In the genomic region with DNA sequence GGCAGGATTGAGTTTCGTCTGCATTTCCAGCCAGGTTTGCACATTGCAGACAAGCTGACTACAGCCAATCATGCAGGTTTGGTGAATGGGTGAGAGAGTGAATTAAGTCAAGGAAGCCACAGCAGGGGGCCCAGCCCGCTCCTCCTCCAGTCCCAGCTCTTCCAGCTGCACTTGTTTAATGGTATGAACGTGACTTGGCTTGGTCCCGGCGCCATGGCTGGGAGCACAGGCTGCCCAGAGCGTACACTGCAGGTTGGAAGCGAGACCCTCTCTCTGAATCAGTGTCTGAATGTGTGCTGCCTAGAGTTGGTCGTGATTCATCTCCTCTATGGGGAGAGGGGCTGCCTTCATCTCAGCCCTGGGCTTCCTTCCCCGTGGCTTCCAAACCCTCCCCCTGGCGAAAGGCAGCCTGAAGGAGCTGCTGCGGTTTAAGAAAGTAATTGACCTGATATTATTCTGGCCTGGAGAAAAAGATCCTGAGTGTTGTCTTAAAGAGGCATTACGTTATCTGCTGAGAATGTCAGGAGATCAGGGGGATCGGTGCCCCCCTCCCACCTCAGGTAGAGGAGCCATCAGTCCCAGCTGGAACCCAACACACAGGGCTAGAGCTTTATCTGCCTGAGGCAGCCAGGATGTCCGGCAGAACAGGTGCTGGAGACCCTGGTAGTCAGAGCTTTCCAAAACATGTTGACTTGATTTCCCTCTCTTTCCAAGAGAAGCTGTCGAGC, we compare ENCODE assay signal across 2 cellular contexts.
A peak's percentile ranks its signal among the peaks of the same experiment; 100 is the strongest.
TF ChIP-seq lines count a peak whose summit lies in the region.

No MANE protein-coding gene starts in this region.

TF ChIP-seq in IMR-90, 13 proteins besides CTCF, POLR2A, EP300 and RAD21:
- TF ChIP-seq FOS (IDR thresholded peaks at IDR 0.05; ENCODE audit: low read depth, low read length) (no peak), NFE2L2 (IDR thresholded peaks at IDR 0.05; ENCODE audit: low read depth, low read length) (no peak), CHD1 (IDR thresholded peaks at IDR 0.05; ENCODE audit: low read depth, low read length) (no peak), RFX5 (IDR thresholded peaks at IDR 0.05; ENCODE audit: low read depth, low read length) (no peak), RCOR1 (IDR thresholded peaks at IDR 0.05; ENCODE audit: insufficient replicate concordance, low read length) (no peak), CEBPB (IDR thresholded peaks at IDR 0.05; ENCODE audit: low read depth, low read length) (no peak), SMC3 (IDR thresholded peaks at IDR 0.05; ENCODE audit: low read depth, low read length) (no peak), MXI1 (IDR thresholded peaks at IDR 0.05; ENCODE audit: borderline replicate concordance, low read depth, low read length) (no peak), MAZ (IDR thresholded peaks at IDR 0.05; ENCODE audit: borderline replicate concordance, low read depth, low read length) (no peak), MAFK (IDR thresholded peaks at IDR 0.05; ENCODE audit: low read depth, low read length) (no peak), BHLHE40 (IDR thresholded peaks at IDR 0.05; ENCODE audit: low read depth, low read length) (no peak)
- TF ChIP-seq, protein P1, sequence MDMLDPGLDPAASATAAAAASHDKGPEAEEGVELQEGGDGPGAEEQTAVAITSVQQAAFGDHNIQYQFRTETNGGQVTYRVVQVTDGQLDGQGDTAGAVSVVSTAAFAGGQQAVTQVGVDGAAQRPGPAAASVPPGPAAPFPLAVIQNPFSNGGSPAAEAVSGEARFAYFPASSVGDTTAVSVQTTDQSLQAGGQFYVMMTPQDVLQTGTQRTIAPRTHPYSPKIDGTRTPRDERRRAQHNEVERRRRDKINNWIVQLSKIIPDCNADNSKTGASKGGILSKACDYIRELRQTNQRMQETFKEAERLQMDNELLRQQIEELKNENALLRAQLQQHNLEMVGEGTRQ (IDR thresholded peaks at IDR 0.05; ENCODE audit: low read depth, low read length) = no peak
- TF ChIP-seq, protein P2, sequence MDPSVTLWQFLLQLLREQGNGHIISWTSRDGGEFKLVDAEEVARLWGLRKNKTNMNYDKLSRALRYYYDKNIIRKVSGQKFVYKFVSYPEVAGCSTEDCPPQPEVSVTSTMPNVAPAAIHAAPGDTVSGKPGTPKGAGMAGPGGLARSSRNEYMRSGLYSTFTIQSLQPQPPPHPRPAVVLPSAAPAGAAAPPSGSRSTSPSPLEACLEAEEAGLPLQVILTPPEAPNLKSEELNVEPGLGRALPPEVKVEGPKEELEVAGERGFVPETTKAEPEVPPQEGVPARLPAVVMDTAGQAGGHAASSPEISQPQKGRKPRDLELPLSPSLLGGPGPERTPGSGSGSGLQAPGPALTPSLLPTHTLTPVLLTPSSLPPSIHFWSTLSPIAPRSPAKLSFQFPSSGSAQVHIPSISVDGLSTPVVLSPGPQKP (IDR thresholded peaks at IDR 0.05; ENCODE audit: borderline replicate concordance, low read depth, low read length) = no peak

TF ChIP-seq in H1, 55 proteins besides CTCF, POLR2A, EP300 and RAD21:
- TF ChIP-seq ASH2L (IDR thresholded peaks at IDR 0.05; ENCODE audit: low read length) = peak; percentile 44
- no peak for TF ChIP-seq NANOG (IDR thresholded peaks at IDR 0.05; ENCODE audit: insufficient read depth, low read depth, low read length, poor library complexity, severe bottlenecking)
- TF ChIP-seq CHD2 (IDR thresholded peaks at IDR 0.05; ENCODE audit: low read length) = no peak
